Comparison of ENCODE assay signal across 32 cellular contexts in genomic region chr12:23851602-23852001, GRCh38.
"Had no signal": no experiment of that assay in that cellular context is flagged by ENCODE, and none has a peak within 500 bp of the region (broad histone marks: within the 10 kb centered on the region; RNA-seq: fewer than 3 reads in every experiment).

No MANE protein-coding gene starts in this region.

- H3K27me3 ChIP-seq: ascending aorta, cardiac muscle cell had no signal

- DNase-seq: activated CD4-positive, alpha-beta memory T cell treated with anti-CD3 and anti-CD28 coated beads, Interleukin-2, amount 10 ng/mL, durations not matched to agents 7 days and 5 days; activated CD4-positive, alpha-beta T cell treated with anti-CD3 and anti-CD28 coated beads for 1 hour; activated CD4-positive, alpha-beta T cell treated with anti-CD3 and anti-CD28 coated beads for 36 hours; activated CD4-positive, alpha-beta T cell treated with anti-CD3 and anti-CD28 coated beads for 48 hours; activated CD4-positive, alpha-beta T cell treated with anti-CD3 and anti-CD28 coated beads, Interleukin-2, amount 10 ng/mL, durations not matched to agents 7 days and 5 days; activated CD4-positive, alpha-beta T cell treated with anti-CD3 and anti-CD28 coated beads, Interleukin-2, amount 50 U/mL, for 48 hours; activated CD4-positive, CD25-positive, alpha-beta regulatory T cell; activated CD8-positive, alpha-beta memory T cell treated with anti-CD3 and anti-CD28 coated beads for 24 hours; activated CD8-positive, alpha-beta memory T cell treated with anti-CD3 and anti-CD28 coated beads, Interleukin-2, amount 10 ng/mL, durations not matched to agents 7 days and 5 days; activated CD8-positive, alpha-beta memory T cell treated with anti-CD3 and anti-CD28 coated beads, Interleukin-2, amount 50 U/mL, for 48 hours; activated CD8-positive, alpha-beta T cell treated with anti-CD3 and anti-CD28 coated beads, Interleukin-2, amount 10 ng/mL, durations not matched to agents 7 days and 5 days; activated effector memory CD4-positive, alpha-beta T cell treated with Interleukin-2 at 50 U/mL for 16 hours; activated gamma-delta T cell; activated naive CD4-positive, alpha-beta T cell treated with anti-CD3 and anti-CD28 coated beads, Interleukin-2, amount 10 ng/mL, durations not matched to agents 7 days and 5 days; activated naive CD4-positive, alpha-beta T cell treated with Interleukin-2 at 50 U/mL for 16 hours; activated naive CD8-positive, alpha-beta T cell treated with anti-CD3 and anti-CD28 coated beads, Interleukin-2, amount 10 ng/mL, durations not matched to agents 7 days and 5 days; activated naive CD8-positive, alpha-beta T cell treated with anti-CD3 and anti-CD28 coated beads, Interleukin-2, amount 50 U/mL, for 24 hours; activated T-cell treated with anti-CD3 and anti-CD28 coated beads, Interleukin-2, amount 50 U/mL, for 24 hours; activated T-cell treated with anti-CD3 and anti-CD28 coated beads, Interleukin-2, amount 50 U/mL, for 48 hours; amygdala; anterior cingulate cortex; caudate nucleus; cerebellar nuclear complex; T-helper 2 cell; T-helper 9 cell; WERI-Rb-1 had no signal

- FAIRE-seq: bronchial epithelial cell, TTC549 had no signal

- H3K4me3 ChIP-seq: ascending aorta, cardiac muscle cell had no signal

- H3K4me1 ChIP-seq: ascending aorta had no signal

- H3K36me3 ChIP-seq: ascending aorta, cardiac muscle cell, WERI-Rb-1 had no signal

- H3K9me3 ChIP-seq: ascending aorta had no signal

- H3K27ac ChIP-seq: ascending aorta, cardiac muscle cell, WERI-Rb-1 had no signal

- ATAC-seq: activated CD4-positive, alpha-beta T cell treated with anti-CD3 and anti-CD28 coated beads for 36 hours; activated CD4-positive, CD25-positive, alpha-beta regulatory T cell treated with anti-CD3 and anti-CD28 coated beads, Interleukin-2, amount 50 U/mL, for 24 hours; activated CD8-positive, alpha-beta memory T cell treated with anti-CD3 and anti-CD28 coated beads, Interleukin-2, amount 10 ng/mL, durations not matched to agents 7 days and 5 days; activated CD8-positive, alpha-beta T cell treated with anti-CD3 and anti-CD28 coated beads, Interleukin-2, amount 10 ng/mL, durations not matched to agents 7 days and 5 days; activated naive CD8-positive, alpha-beta T cell treated with anti-CD3 and anti-CD28 coated beads, Interleukin-2, amount 50 U/mL, for 24 hours; WTC11 had no signal
